In the genomic region with DNA sequence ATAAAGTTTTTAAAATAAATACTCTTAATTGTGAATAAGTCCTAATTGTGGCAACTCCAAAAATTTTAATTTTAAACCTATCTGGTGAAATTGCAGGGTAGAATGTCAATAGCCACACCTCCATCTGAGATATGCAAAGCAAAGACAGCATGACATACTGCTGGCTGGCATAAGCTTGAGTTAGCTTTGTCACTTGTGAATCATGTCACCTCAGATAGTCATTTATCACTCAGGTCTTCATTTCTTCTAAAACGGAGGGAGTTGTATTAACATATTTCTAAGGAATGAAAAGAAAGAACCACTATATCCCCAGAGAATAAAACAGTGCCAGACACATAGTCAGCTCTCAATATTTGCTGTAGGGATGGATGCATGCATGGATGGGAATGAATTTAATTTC, we compare ENCODE assay signal across 21 cellular contexts.
"Had no signal": no experiment of that assay in that cellular context is flagged by ENCODE, and none has a peak within 500 bp of the region (broad histone marks: within the 10 kb centered on the region; RNA-seq: fewer than 3 reads in every experiment).

No MANE protein-coding gene starts in this region.

- H3K4me1 Mint-ChIP-seq: naive thymus-derived CD4-positive, alpha-beta T cell had no signal

- H3K4me1 ChIP-seq: esophagus squamous epithelium, gastrocnemius medialis, heart left ventricle, left lung, lower lobe of right lung had no signal

- H3K4me3 Mint-ChIP-seq: naive thymus-derived CD4-positive, alpha-beta T cell had no signal

- DNase-seq: dermis blood vessel endothelial cell; dorsolateral prefrontal cortex; effector CD4-positive, alpha-beta T cell; effector memory CD4-positive, alpha-beta T cell; erythroblast; esophagus squamous epithelium; foreskin fibroblast; foreskin melanocyte; gastrocnemius medialis; heart left ventricle; hypothalamus; left cardiac atrium; left lung; left ventricle myocardium superior; lower lobe of right lung; mesenchymal stem cell; midbrain; naive thymus-derived CD4-positive, alpha-beta T cell had no signal

- H3K36me3 ChIP-seq: esophagus squamous epithelium, gastrocnemius medialis, heart left ventricle, left lung, lower lobe of right lung had no signal

- H3K27me3 ChIP-seq: dorsolateral prefrontal cortex, gastrocnemius medialis, hepatocyte, left lung had no signal

- H3K27ac ChIP-seq: coronary artery, dorsolateral prefrontal cortex, epithelial cell of prostate, esophagus squamous epithelium, gastrocnemius medialis, heart left ventricle, left lung, lower lobe of right lung had no signal

- H3K27ac Mint-ChIP-seq: naive thymus-derived CD4-positive, alpha-beta T cell had no signal

- H3K4me3 ChIP-seq: coronary artery, dorsolateral prefrontal cortex, esophagus squamous epithelium, gastrocnemius medialis, heart left ventricle, hepatocyte, left lung, lower lobe of right lung had no signal

- H3K9me3 ChIP-seq: esophagus squamous epithelium, gastrocnemius medialis, left lung, lower lobe of right lung had no signal
